Comparison of ENCODE assay signal across 11 cellular contexts in genomic region chr16:19291459-19291858, GRCh38. TPM values are rescaled to one million over a fixed set of nuclear protein-coding genes. Genes with fewer than 3 reads are reported as not detected.
DNase-seq lines count a peak whose midpoint lies in the region; ATAC-seq and TF ChIP-seq lines count a peak whose summit lies in the region.
"Had no signal": no experiment of that assay in that cellular context is flagged by ENCODE, and none has a peak within 500 bp of the region (broad histone marks: within the 10 kb centered on the region; RNA-seq: fewer than 3 reads in every experiment).

No MANE protein-coding gene starts in this region.

- DNase-seq in NCI-H146 (lab: John Stamatoyannopoulos, UW) = peak; percentile 7
- no peak for DNase-seq in NCI-H146 treated with DMSO at 0.1 percent for 48 hours (lab: John Stamatoyannopoulos, UW; ENCODE audit: unreplicated experiment)
- peak; percentile 72 for DNase-seq in M059J (ENCODE audit: low read depth)
- peak; percentile 21 for DNase-seq in mammary epithelial cell
- DNase-seq in nephron progenitor cell = peak; percentile 18
- no peak for DNase-seq in A172 (ENCODE audit: low spot score)
- no peak for DNase-seq in effector memory CD4-positive, alpha-beta T cell
- no peak for DNase-seq in T-cell

- no peaks in the 10 kb centered on the region for H3K9me3 Mint-ChIP-seq in nephron progenitor cell
- H3K9me3 Mint-ChIP-seq in T-cell = no peaks in the 10 kb centered on the region
- H3K9me3 Mint-ChIP-seq: natural killer cell treated with Interleukin-12 subunit alpha and Interleukin-12 subunit beta and Interleukin-15 and Interleukin-18, amount 100 ng/mL, for 72 hours had no signal

- TF ChIP-seq CTCF in mammary epithelial cell (conservative IDR thresholded peaks at IDR 0.05 in 1 of 2, IDR thresholded peaks at IDR 0.05 in 1 of 2; ENCODE audit: extremely low read depth in 1 of 2, insufficient read depth in 1 of 2, low read depth in 1 of 2, low read length in 2 of 2) (no peak), nephron progenitor cell (IDR thresholded peaks at IDR 0.05) (no peak)

- ATAC-seq in T-cell (replicated peaks in 1 of 4) = no peak
- ATAC-seq: natural killer cell treated with Interleukin-12 subunit alpha and Interleukin-12 subunit beta and Interleukin-15 and Interleukin-18, amount 100 ng/mL, for 72 hours had no signal

- no peak overlapping the region for H2AFZ ChIP-seq in mammary epithelial cell (ENCODE audit: low read depth, low read length)

- CTCF ChIA-PET in mammary epithelial cell (lab: Charles Lee; ENCODE audit: low non-redundant PET) (no interaction called here), T-cell (lab: Charles Lee) (no interaction called here)

- H3K4me1 Mint-ChIP-seq in nephron progenitor cell (peaks cover 69% of the 10 kb centered on the region), T-cell (peaks cover 0 to 8% (median 4%) of the 10 kb centered on the region in 3 donors)

- POLR2A ChIA-PET in T-cell (lab: Charles Lee) = no interaction called here

- intact Hi-C loops in mammary epithelial cell (cut with micrococcal nuclease) = no loop called here

- dilution Hi-C loops in mammary epithelial cell (cut with HindIII; ENCODE audit: low sequenced_read_pairs) = no loop called here

- no peaks in the 10 kb centered on the region for H3K9me3 ChIP-seq in mammary epithelial cell (replicated peaks; ENCODE audit: insufficient read depth, low read length)
- no peaks in the 10 kb centered on the region for H3K9me3 ChIP-seq in effector memory CD4-positive, alpha-beta T cell (ENCODE audit: control insufficient read depth, low read length)

- no peaks in the 10 kb centered on the region for H4K20me1 ChIP-seq in mammary epithelial cell (ENCODE audit: insufficient read depth, low read length)

- H3K27me3 ChIP-seq in mammary epithelial cell (ENCODE audit: insufficient read depth, low read length) = peaks cover 5% of the 10 kb centered on the region
- no peaks in the 10 kb centered on the region for H3K27me3 ChIP-seq in effector memory CD4-positive, alpha-beta T cell (replicated peaks; ENCODE audit: control insufficient read depth, insufficient read depth, low read length, poor library complexity, severe bottlenecking)

- no TSS peak for BruUV-seq in mammary epithelial cell (replicated peaks; lab: Mats Ljungman, UMichigan)

- no peak overlapping the region for H3K4me3 ChIP-seq in mammary epithelial cell (replicated peaks in 1 of 3; ENCODE audit: insufficient read depth in 1 of 3, low read depth in 2 of 3, low read length in 3 of 3)
- H3K4me3 ChIP-seq in effector memory CD4-positive, alpha-beta T cell (ENCODE audit: insufficient read depth, low read depth, low read length, poor library complexity, severe bottlenecking) = no peak overlapping the region

- H3K27me3 Mint-ChIP-seq in nephron progenitor cell (ENCODE audit: low read depth, poor library complexity) (peaks cover 13% of the 10 kb centered on the region), T-cell (peaks cover 10 to 13% of the 10 kb centered on the region in 2 donors)

- no peaks in the 10 kb centered on the region for H3K4me1 ChIP-seq in mammary epithelial cell (ENCODE audit: insufficient read depth, low read length)
- H3K4me1 ChIP-seq in effector memory CD4-positive, alpha-beta T cell (ENCODE audit: control insufficient read depth, insufficient read depth, low read length, poor library complexity, severe bottlenecking) = no peaks in the 10 kb centered on the region

- in situ Hi-C loops in mammary epithelial cell (cut with MboI; ENCODE audit: low sequenced_read_pairs in 2 of 2) = no loop called here

- H3K9ac ChIP-seq in mammary epithelial cell (ENCODE audit: insufficient read depth, low read length) = no peak overlapping the region

- H3K27ac ChIP-seq in mammary epithelial cell (ENCODE audit: insufficient read depth, low read depth, low read length) = no peak overlapping the region
- no peak overlapping the region for H3K27ac ChIP-seq in effector memory CD4-positive, alpha-beta T cell (ENCODE audit: insufficient read depth, low read length, poor library complexity, severe bottlenecking)

- no peak overlapping the region for H3K4me3 Mint-ChIP-seq in nephron progenitor cell
- no peak overlapping the region for H3K4me3 Mint-ChIP-seq in T-cell
- H3K4me3 Mint-ChIP-seq: natural killer cell treated with Interleukin-12 subunit alpha and Interleukin-12 subunit beta and Interleukin-15 and Interleukin-18, amount 100 ng/mL, for 72 hours had no signal

- H3K79me2 ChIP-seq in mammary epithelial cell (ENCODE audit: insufficient read depth, low read length) = no peaks in the 10 kb centered on the region

- no peak overlapping the region for H3K4me2 ChIP-seq in mammary epithelial cell (ENCODE audit: insufficient read depth, low read depth, low read length)

- H3K36me3 ChIP-seq in mammary epithelial cell (ENCODE audit: insufficient read depth, low read length) = no peaks in the 10 kb centered on the region
- H3K36me3 ChIP-seq in effector memory CD4-positive, alpha-beta T cell (ENCODE audit: control insufficient read depth, insufficient read depth, low read length) = no peaks in the 10 kb centered on the region

- H3K36me3 Mint-ChIP-seq in nephron progenitor cell (ENCODE audit: low read depth) = no peaks in the 10 kb centered on the region
- no peaks in the 10 kb centered on the region for H3K36me3 Mint-ChIP-seq in T-cell
- H3K36me3 Mint-ChIP-seq: natural killer cell treated with Interleukin-12 subunit alpha and Interleukin-12 subunit beta and Interleukin-15 and Interleukin-18, amount 100 ng/mL, for 72 hours had no signal

- H3K27ac Mint-ChIP-seq in nephron progenitor cell = peak overlapping the region; percentile 75
- no peak overlapping the region for H3K27ac Mint-ChIP-seq in T-cell
- H3K27ac Mint-ChIP-seq: natural killer cell treated with Interleukin-12 subunit alpha and Interleukin-12 subunit beta and Interleukin-15 and Interleukin-18, amount 100 ng/mL, for 72 hours had no signal

- WGBS in mammary epithelial cell (ENCODE audit: low coverage, missing lambda C conversion rate) = 34% methylated on average over 4 of the region's 4 CpGs

RNA-seq across cellular contexts. Expression of gene CLEC19A, which starts 5.9 kb away (rescaled TPM):
- not detected in 2 replicates for total RNA-seq in M059J (2014; rRNA removed; shearing (Covaris generic))
- total RNA-seq in mammary epithelial cell (under 1 TPM in 1 of 2 donors, not detected in 1; under 0.01 TPM), T-cell (not detected)
- not detected for polyA plus RNA-seq in mammary epithelial cell
- polyA minus RNA-seq in mammary epithelial cell = not detected
- 0.38 and 0.83 TPM in 2 replicates for total RNA-seq in A172 (2014; rRNA removed; shearing (Covaris generic))
- total RNA-seq: glomerular endothelial cell; natural killer cell treated with Interleukin-12 subunit alpha and Interleukin-12 subunit beta and Interleukin-15 and Interleukin-18, amount 100 ng/mL, for 72 hours; urinary bladder had no signal
- polyA plus RNA-seq: urinary bladder had no signal

Comparison
In these comparisons a context has a peak if more than half of its experiments do, and no peak if none do; other contexts are left out.
1. DNase-seq: peak in NCI-H146 (single experiment), M059J (single experiment), mammary epithelial cell (single experiment) and nephron progenitor cell (single experiment); none in NCI-H146 treated with DMSO at 0.1 percent for 48 hours (single experiment), A172 (single experiment), effector memory CD4-positive, alpha-beta T cell (0 of 3) and T-cell (0 of 34).